Comparison of ENCODE assay signal across 29 cellular contexts in genomic region chr11:70394211-70394950, GRCh38.
"Had no signal": no experiment of that assay in that cellular context is flagged by ENCODE, and none has a peak within 500 bp of the region (broad histone marks: within the 10 kb centered on the region; RNA-seq: fewer than 3 reads in every experiment).

No MANE protein-coding gene starts in this region.

- H3K27ac Mint-ChIP-seq: naive thymus-derived CD4-positive, alpha-beta T cell; natural killer cell; nephron; progenitor cell of endocrine pancreas; stimulated activated effector memory CD8-positive, alpha-beta T cell treated with anti-CD3 and anti-CD28 coated beads, Interleukin-12 subunit alpha, Interleukin-12 subunit beta, amount 100 ng/mL, for 72 hours; stimulated activated naive B cell treated with anti-CD40 and anti-IgM and Interleukin-4, amounts not matched to agents 10 μg/mL and 1 μg/mL and 100 μg/mL, for 72 hours; stimulated activated naive CD8-positive, alpha-beta T cell treated with anti-CD3 and anti-CD28 coated beads, Interleukin-15, Interleukin-2, amounts not matched to agents 100 ng/mL and 50 ng/mL, for 24 hours had no signal

- H3K4me3 Mint-ChIP-seq: naive thymus-derived CD4-positive, alpha-beta T cell; natural killer cell; stimulated activated effector memory CD8-positive, alpha-beta T cell treated with anti-CD3 and anti-CD28 coated beads, Interleukin-12 subunit alpha, Interleukin-12 subunit beta, amount 100 ng/mL, for 72 hours; stimulated activated naive B cell treated with anti-CD40 and anti-IgM and Interleukin-4, amounts not matched to agents 10 μg/mL and 1 μg/mL and 100 μg/mL, for 72 hours; stimulated activated naive CD8-positive, alpha-beta T cell treated with anti-CD3 and anti-CD28 coated beads, Interleukin-15, Interleukin-2, amounts not matched to agents 100 ng/mL and 50 ng/mL, for 24 hours had no signal

- H3K9me3 Mint-ChIP-seq: natural killer cell; nephron; stimulated activated effector memory CD8-positive, alpha-beta T cell treated with anti-CD3 and anti-CD28 coated beads, Interleukin-12 subunit alpha, Interleukin-12 subunit beta, amount 100 ng/mL, for 72 hours; stimulated activated naive B cell treated with anti-CD40 and anti-IgM and Interleukin-4, amounts not matched to agents 10 μg/mL and 1 μg/mL and 100 μg/mL, for 72 hours; stimulated activated naive CD8-positive, alpha-beta T cell treated with anti-CD3 and anti-CD28 coated beads, Interleukin-15, Interleukin-2, amounts not matched to agents 100 ng/mL and 50 ng/mL, for 24 hours had no signal

- H3K79me2 ChIP-seq: parathyroid adenoma had no signal

- H3K27me3 Mint-ChIP-seq: progenitor cell of endocrine pancreas had no signal

- H3K36me3 Mint-ChIP-seq: natural killer cell; stimulated activated effector memory CD8-positive, alpha-beta T cell treated with anti-CD3 and anti-CD28 coated beads, Interleukin-12 subunit alpha, Interleukin-12 subunit beta, amount 100 ng/mL, for 72 hours; stimulated activated naive B cell treated with anti-CD40 and anti-IgM and Interleukin-4, amounts not matched to agents 10 μg/mL and 1 μg/mL and 100 μg/mL, for 72 hours had no signal

- FAIRE-seq: urothelium cell line had no signal

- ATAC-seq: naive thymus-derived CD4-positive, alpha-beta T cell; natural killer cell; psoas muscle; right cardiac atrium; right lobe of liver; stimulated activated effector memory CD8-positive, alpha-beta T cell treated with anti-CD3 and anti-CD28 coated beads, Interleukin-12 subunit alpha, Interleukin-12 subunit beta, amount 100 ng/mL, for 72 hours; stimulated activated naive B cell treated with anti-CD40 and anti-IgM and Interleukin-4, amounts not matched to agents 10 μg/mL and 1 μg/mL and 100 μg/mL, for 72 hours had no signal

- H3K4me2 ChIP-seq: smooth muscle cell had no signal

- H3K27me3 ChIP-seq: ovary, right lobe of liver, thyroid gland, tibial nerve, upper lobe of left lung, vagina had no signal

- H2AFZ ChIP-seq: parathyroid adenoma had no signal

- H3K4me3 ChIP-seq: ovary, psoas muscle, right lobe of liver, skin epidermis, smooth muscle cell, spleen, stomach, thoracic aorta, thyroid gland, tibial nerve, upper lobe of left lung, vagina had no signal

- H3K36me3 ChIP-seq: ovary, right lobe of liver, spleen, stomach, thoracic aorta, thyroid gland, tibial nerve, upper lobe of left lung, vagina had no signal

- H3K9ac ChIP-seq: parathyroid adenoma had no signal

- DNase-seq: naive thymus-derived CD4-positive, alpha-beta T cell; natural killer cell; occipital lobe; psoas muscle; right cardiac atrium; spleen; stimulated activated CD4-positive, alpha-beta T cell treated with anti-CD3 and anti-CD28 coated beads, Interleukin-15, amount 100 ng/mL, for 24 hours; stimulated activated CD4-positive, alpha-beta T cell treated with anti-CD3 and anti-CD28 coated beads, Interleukin-2, amount 100 ng/mL, for 24 hours; stimulated activated CD4-positive, alpha-beta T cell treated with anti-CD3 and anti-CD28 coated beads, Interleukin-2, amount 100 ng/mL, for 48 hours; stimulated activated CD4-positive, alpha-beta T cell treated with anti-CD3 and anti-CD28 coated beads, Interleukin-4, amount 100 ng/mL, for 24 hours; stimulated activated naive B cell treated with anti-CD40 and anti-IgM and Interleukin-4, amounts not matched to agents 10 μg/mL and 1 μg/mL and 100 μg/mL, for 72 hours; stimulated activated naive CD4-positive, alpha-beta T cell treated with Interleukin-2 at 50 U/mL for 16 hours; stomach; thyroid gland; trophoblast cell; upper lobe of left lung had no signal

- H3K27ac ChIP-seq: ovary, parathyroid adenoma, psoas muscle, right lobe of liver, skin epidermis, spleen, stomach, thoracic aorta, thyroid gland, tibial nerve, upper lobe of left lung, vagina had no signal

- H3K9me3 ChIP-seq: ovary, psoas muscle, right lobe of liver, spleen, stomach, thoracic aorta, thyroid gland, tibial nerve, upper lobe of left lung, vagina had no signal
